ENCODE assay signal across 28 cellular contexts in genomic region chr2:222782201-222782600, GRCh38.
"Had no signal": no experiment of that assay in that cellular context is flagged by ENCODE, and none has a peak within 500 bp of the region (broad histone marks: within the 10 kb centered on the region; RNA-seq: fewer than 3 reads in every experiment).

No MANE protein-coding gene starts in this region.

- H2AFZ ChIP-seq: neural progenitor cell, parathyroid adenoma had no signal

- H3K4me3 Mint-ChIP-seq: naive thymus-derived CD4-positive, alpha-beta T cell; natural killer cell; nephron; neural progenitor cell; stimulated activated effector memory CD8-positive, alpha-beta T cell treated with anti-CD3 and anti-CD28 coated beads, Interleukin-12 subunit alpha, Interleukin-12 subunit beta, amount 100 ng/mL, for 72 hours; stimulated activated naive CD8-positive, alpha-beta T cell treated with anti-CD3 and anti-CD28 coated beads, Interleukin-15, Interleukin-2, amounts not matched to agents 100 ng/mL and 50 ng/mL, for 24 hours; type B pancreatic cell had no signal

- H3K4me1 ChIP-seq: neural progenitor cell, psoas muscle, sigmoid colon, tibial nerve, upper lobe of right lung, uterus had no signal

- H3K79me2 ChIP-seq: parathyroid adenoma had no signal

- H3K27me3 Mint-ChIP-seq: progenitor cell of endocrine pancreas, type B pancreatic cell had no signal

- ATAC-seq: naive thymus-derived CD4-positive, alpha-beta T cell; natural killer cell; psoas muscle; right cardiac atrium; right lobe of liver; stimulated activated effector memory CD8-positive, alpha-beta T cell treated with anti-CD3 and anti-CD28 coated beads, Interleukin-12 subunit alpha, Interleukin-12 subunit beta, amount 100 ng/mL, for 72 hours; upper lobe of right lung had no signal

- H3K27ac ChIP-seq: neural progenitor cell, ovary, parathyroid adenoma, psoas muscle, right lobe of liver, sigmoid colon, stomach, thoracic aorta, thyroid gland, tibial nerve, upper lobe of right lung, uterus had no signal

- H3K36me3 ChIP-seq: neural progenitor cell, ovary, right lobe of liver, sigmoid colon, stomach, thoracic aorta, thyroid gland, tibial nerve, upper lobe of right lung, uterus had no signal

- H3K9me3 ChIP-seq: ovary, psoas muscle, right lobe of liver, sigmoid colon, stomach, thoracic aorta, thyroid gland, tibial nerve, upper lobe of right lung, uterus had no signal

- H3K9me3 Mint-ChIP-seq: neural progenitor cell had no signal

- H3K4me2 ChIP-seq: neural progenitor cell had no signal

- H3K27ac Mint-ChIP-seq: naive thymus-derived CD4-positive, alpha-beta T cell; natural killer cell; nephron; neural progenitor cell; progenitor cell of endocrine pancreas; stimulated activated effector memory CD8-positive, alpha-beta T cell treated with anti-CD3 and anti-CD28 coated beads, Interleukin-12 subunit alpha, Interleukin-12 subunit beta, amount 100 ng/mL, for 72 hours; stimulated activated naive CD8-positive, alpha-beta T cell treated with anti-CD3 and anti-CD28 coated beads, Interleukin-15, Interleukin-2, amounts not matched to agents 100 ng/mL and 50 ng/mL, for 24 hours; type B pancreatic cell had no signal

- H3K36me3 Mint-ChIP-seq: natural killer cell; neural progenitor cell; stimulated activated effector memory CD8-positive, alpha-beta T cell treated with anti-CD3 and anti-CD28 coated beads, Interleukin-12 subunit alpha, Interleukin-12 subunit beta, amount 100 ng/mL, for 72 hours; type B pancreatic cell had no signal

- H3K27me3 ChIP-seq: neural progenitor cell, ovary, right lobe of liver, sigmoid colon, stomach, thyroid gland, tibial nerve, upper lobe of right lung, uterus had no signal

- H3K4me3 ChIP-seq: neural progenitor cell, ovary, psoas muscle, right lobe of liver, sigmoid colon, stomach, thoracic aorta, thyroid gland, tibial nerve, upper lobe of right lung, uterus had no signal

- H3K4me1 Mint-ChIP-seq: naive thymus-derived CD4-positive, alpha-beta T cell; natural killer cell; nephron; stimulated activated effector memory CD8-positive, alpha-beta T cell treated with anti-CD3 and anti-CD28 coated beads, Interleukin-12 subunit alpha, Interleukin-12 subunit beta, amount 100 ng/mL, for 72 hours had no signal

- H3K9ac ChIP-seq: neural progenitor cell, parathyroid adenoma had no signal

- DNase-seq: naive thymus-derived CD4-positive, alpha-beta T cell; natural killer cell; occipital lobe; ovary; posterior cingulate gyrus; psoas muscle; right cardiac atrium; right lobe of liver; sigmoid colon; small intestine; stimulated activated CD4-positive, alpha-beta T cell treated with anti-CD3 and anti-CD28 coated beads, Interleukin-15, amount 100 ng/mL, for 24 hours; stimulated activated CD4-positive, alpha-beta T cell treated with anti-CD3 and anti-CD28 coated beads, Interleukin-2, amount 100 ng/mL, for 24 hours; stimulated activated CD4-positive, alpha-beta T cell treated with anti-CD3 and anti-CD28 coated beads, Interleukin-2, amount 100 ng/mL, for 48 hours; stimulated activated CD4-positive, alpha-beta T cell treated with anti-CD3 and anti-CD28 coated beads, Interleukin-4, amount 100 ng/mL, for 24 hours; stimulated activated naive CD4-positive, alpha-beta T cell; stomach; thyroid gland; upper lobe of right lung; uterus had no signal
